Comparison of ENCODE assay signal across 1 cellular context in the genomic region with DNA sequence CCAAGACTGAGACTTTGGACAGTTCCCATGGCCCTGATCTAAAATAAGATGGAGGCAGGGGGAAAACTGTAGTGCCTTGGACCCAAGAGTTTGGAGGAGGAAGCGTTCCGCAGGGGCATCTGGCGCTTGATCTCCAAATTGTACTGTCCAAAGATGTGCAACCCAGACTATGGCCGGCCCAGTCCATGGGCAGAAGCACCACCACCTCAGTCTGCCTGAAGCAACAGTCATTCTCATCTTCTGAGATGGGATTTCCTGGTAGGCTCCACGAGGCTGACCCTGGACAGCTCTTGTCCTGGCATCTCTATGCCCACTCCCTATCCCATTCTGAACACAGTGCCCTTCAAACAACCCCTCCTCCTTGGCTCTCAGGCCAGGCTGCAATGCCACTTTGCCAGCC.
TF ChIP-seq lines count a peak whose summit lies in the region.

No MANE protein-coding gene starts in this region.

TF ChIP-seq in HEK293, 187 proteins besides CTCF, POLR2A, EP300 and RAD21 (continued from another document):
- TF ChIP-seq, protein P1, sequence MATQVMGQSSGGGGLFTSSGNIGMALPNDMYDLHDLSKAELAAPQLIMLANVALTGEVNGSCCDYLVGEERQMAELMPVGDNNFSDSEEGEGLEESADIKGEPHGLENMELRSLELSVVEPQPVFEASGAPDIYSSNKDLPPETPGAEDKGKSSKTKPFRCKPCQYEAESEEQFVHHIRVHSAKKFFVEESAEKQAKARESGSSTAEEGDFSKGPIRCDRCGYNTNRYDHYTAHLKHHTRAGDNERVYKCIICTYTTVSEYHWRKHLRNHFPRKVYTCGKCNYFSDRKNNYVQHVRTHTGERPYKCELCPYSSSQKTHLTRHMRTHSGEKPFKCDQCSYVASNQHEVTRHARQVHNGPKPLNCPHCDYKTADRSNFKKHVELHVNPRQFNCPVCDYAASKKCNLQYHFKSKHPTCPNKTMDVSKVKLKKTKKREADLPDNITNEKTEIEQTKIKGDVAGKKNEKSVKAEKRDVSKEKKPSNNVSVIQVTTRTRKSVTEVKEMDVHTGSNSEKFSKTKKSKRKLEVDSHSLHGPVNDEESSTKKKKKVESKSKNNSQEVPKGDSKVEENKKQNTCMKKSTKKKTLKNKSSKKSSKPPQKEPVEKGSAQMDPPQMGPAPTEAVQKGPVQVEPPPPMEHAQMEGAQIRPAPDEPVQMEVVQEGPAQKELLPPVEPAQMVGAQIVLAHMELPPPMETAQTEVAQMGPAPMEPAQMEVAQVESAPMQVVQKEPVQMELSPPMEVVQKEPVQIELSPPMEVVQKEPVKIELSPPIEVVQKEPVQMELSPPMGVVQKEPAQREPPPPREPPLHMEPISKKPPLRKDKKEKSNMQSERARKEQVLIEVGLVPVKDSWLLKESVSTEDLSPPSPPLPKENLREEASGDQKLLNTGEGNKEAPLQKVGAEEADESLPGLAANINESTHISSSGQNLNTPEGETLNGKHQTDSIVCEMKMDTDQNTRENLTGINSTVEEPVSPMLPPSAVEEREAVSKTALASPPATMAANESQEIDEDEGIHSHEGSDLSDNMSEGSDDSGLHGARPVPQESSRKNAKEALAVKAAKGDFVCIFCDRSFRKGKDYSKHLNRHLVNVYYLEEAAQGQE (tag by site-specific recombination; IDR thresholded peaks at IDR 0.05) = peak; percentile 57; the same call in 1 of the 2 replicates
- TF ChIP-seq, protein P2, sequence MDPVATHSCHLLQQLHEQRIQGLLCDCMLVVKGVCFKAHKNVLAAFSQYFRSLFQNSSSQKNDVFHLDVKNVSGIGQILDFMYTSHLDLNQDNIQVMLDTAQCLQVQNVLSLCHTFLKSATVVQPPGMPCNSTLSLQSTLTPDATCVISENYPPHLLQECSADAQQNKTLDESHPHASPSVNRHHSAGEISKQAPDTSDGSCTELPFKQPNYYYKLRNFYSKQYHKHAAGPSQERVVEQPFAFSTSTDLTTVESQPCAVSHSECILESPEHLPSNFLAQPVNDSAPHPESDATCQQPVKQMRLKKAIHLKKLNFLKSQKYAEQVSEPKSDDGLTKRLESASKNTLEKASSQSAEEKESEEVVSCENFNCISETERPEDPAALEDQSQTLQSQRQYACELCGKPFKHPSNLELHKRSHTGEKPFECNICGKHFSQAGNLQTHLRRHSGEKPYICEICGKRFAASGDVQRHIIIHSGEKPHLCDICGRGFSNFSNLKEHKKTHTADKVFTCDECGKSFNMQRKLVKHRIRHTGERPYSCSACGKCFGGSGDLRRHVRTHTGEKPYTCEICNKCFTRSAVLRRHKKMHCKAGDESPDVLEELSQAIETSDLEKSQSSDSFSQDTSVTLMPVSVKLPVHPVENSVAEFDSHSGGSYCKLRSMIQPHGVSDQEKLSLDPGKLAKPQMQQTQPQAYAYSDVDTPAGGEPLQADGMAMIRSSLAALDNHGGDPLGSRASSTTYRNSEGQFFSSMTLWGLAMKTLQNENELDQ (tag by site-specific recombination; IDR thresholded peaks at IDR 0.05; ENCODE audit: low read depth) = no peak
